8 cellular contexts compared by ENCODE assay signal in genomic region chrX:106862972-106863688, GRCh38. TPM values are rescaled to one million over a fixed set of nuclear protein-coding genes. Genes with fewer than 3 reads are reported as not detected.
A peak's percentile ranks its signal among the peaks of the same experiment; 100 is the strongest.
DNase-seq lines count a peak whose midpoint lies in the region; ATAC-seq and TF ChIP-seq lines count a peak whose summit lies in the region.

No MANE protein-coding gene starts in this region.

- no peaks in the 10 kb centered on the region for H3K36me3 Mint-ChIP-seq in activated naive CD4-positive, alpha-beta T cell treated with anti-CD3 and anti-CD28 coated beads, Interleukin-2, amount 10 ng/mL, durations not matched to agents 7 days and 5 days
- no peaks in the 10 kb centered on the region for H3K36me3 Mint-ChIP-seq in activated T-helper 2 cell treated with anti-CD3 and anti-CD28 coated beads, Interferon-gamma antibody, Interleukin-2, Interleukin-4, amounts not matched to agents 10 μg/mL and 5 μg/mL and 100 μg/mL, durations not matched to agents 14 hours and 24 hours and 36 hours (ENCODE audit: low read depth)

- intact Hi-C loops in activated T-helper 2 cell treated with anti-CD3 and anti-CD28 coated beads, Interferon-gamma antibody, Interleukin-2, Interleukin-4, amounts not matched to agents 10 μg/mL and 5 μg/mL and 100 μg/mL, durations not matched to agents 14 hours and 24 hours and 36 hours (cut with micrococcal nuclease), result no loop called here

- CTCF ChIA-PET in activated naive CD4-positive, alpha-beta T cell treated with anti-CD3 and anti-CD28 coated beads, Interleukin-2, amount 10 ng/mL, durations not matched to agents 7 days and 5 days (lab: Charles Lee), result no interaction called here

- H3K27ac Mint-ChIP-seq in activated naive CD4-positive, alpha-beta T cell treated with anti-CD3 and anti-CD28 coated beads, Interleukin-2, amount 10 ng/mL, durations not matched to agents 7 days and 5 days, result no peak overlapping the region
- H3K27ac Mint-ChIP-seq in activated T-helper 2 cell treated with anti-CD3 and anti-CD28 coated beads, Interferon-gamma antibody, Interleukin-2, Interleukin-4, amounts not matched to agents 10 μg/mL and 5 μg/mL and 100 μg/mL, durations not matched to agents 14 hours and 24 hours and 36 hours, result no peak overlapping the region

- DNase-seq in AG09309 (ENCODE audit: low read depth) (no peak), HPDE6-E6E7 (ENCODE audit: extremely low spot score) (peak; percentile 20), mucosa of gallbladder (ENCODE audit: low spot score) (peak; percentile 12), NCI-H524 treated with DMSO at 0.1 percent for 48 hours (lab: John Stamatoyannopoulos, UW) (no peak), cerebellar cortex (ENCODE audit: low spot score) (no peak)
- peak; percentile 38 for DNase-seq in activated naive CD4-positive, alpha-beta T cell treated with anti-CD3 and anti-CD28 coated beads, Interleukin-2, amount 10 ng/mL, durations not matched to agents 7 days and 5 days
- no peak for DNase-seq in activated T-helper 2 cell treated with anti-CD3 and anti-CD28 coated beads, Interferon-gamma antibody, Interleukin-2, Interleukin-4, amounts not matched to agents 10 μg/mL and 5 μg/mL and 100 μg/mL, durations not matched to agents 14 hours and 24 hours and 36 hours (ENCODE audit: low spot score)

- H3K9me3 Mint-ChIP-seq in activated naive CD4-positive, alpha-beta T cell treated with anti-CD3 and anti-CD28 coated beads, Interleukin-2, amount 10 ng/mL, durations not matched to agents 7 days and 5 days, result no peaks in the 10 kb centered on the region
- no peaks in the 10 kb centered on the region for H3K9me3 Mint-ChIP-seq in activated T-helper 2 cell treated with anti-CD3 and anti-CD28 coated beads, Interferon-gamma antibody, Interleukin-2, Interleukin-4, amounts not matched to agents 10 μg/mL and 5 μg/mL and 100 μg/mL, durations not matched to agents 14 hours and 24 hours and 36 hours

- no peak for TF ChIP-seq POLR2A in GM18505 (IDR thresholded peaks at IDR 0.05; ENCODE audit: borderline replicate concordance, extremely low read depth, insufficient read depth, insufficient read length)

- TF ChIP-seq CTCF in AG09309 (IDR thresholded peaks at IDR 0.05; ENCODE audit: control insufficient read depth, insufficient read depth, low read depth, low read length, missing control alignments), result peak; percentile 55

- no peak overlapping the region for H3K4me3 Mint-ChIP-seq in activated naive CD4-positive, alpha-beta T cell treated with anti-CD3 and anti-CD28 coated beads, Interleukin-2, amount 10 ng/mL, durations not matched to agents 7 days and 5 days
- no peak overlapping the region for H3K4me3 Mint-ChIP-seq in activated T-helper 2 cell treated with anti-CD3 and anti-CD28 coated beads, Interferon-gamma antibody, Interleukin-2, Interleukin-4, amounts not matched to agents 10 μg/mL and 5 μg/mL and 100 μg/mL, durations not matched to agents 14 hours and 24 hours and 36 hours (ENCODE audit: low read depth)

- no peaks in the 10 kb centered on the region for H3K4me1 Mint-ChIP-seq in activated naive CD4-positive, alpha-beta T cell treated with anti-CD3 and anti-CD28 coated beads, Interleukin-2, amount 10 ng/mL, durations not matched to agents 7 days and 5 days
- no peaks in the 10 kb centered on the region for H3K4me1 Mint-ChIP-seq in activated T-helper 2 cell treated with anti-CD3 and anti-CD28 coated beads, Interferon-gamma antibody, Interleukin-2, Interleukin-4, amounts not matched to agents 10 μg/mL and 5 μg/mL and 100 μg/mL, durations not matched to agents 14 hours and 24 hours and 36 hours (ENCODE audit: low read depth)

- no peaks in the 10 kb centered on the region for H3K27me3 Mint-ChIP-seq in activated naive CD4-positive, alpha-beta T cell treated with anti-CD3 and anti-CD28 coated beads, Interleukin-2, amount 10 ng/mL, durations not matched to agents 7 days and 5 days
- H3K27me3 Mint-ChIP-seq in activated T-helper 2 cell treated with anti-CD3 and anti-CD28 coated beads, Interferon-gamma antibody, Interleukin-2, Interleukin-4, amounts not matched to agents 10 μg/mL and 5 μg/mL and 100 μg/mL, durations not matched to agents 14 hours and 24 hours and 36 hours (ENCODE audit: low read depth), result no peaks in the 10 kb centered on the region

- ATAC-seq in GM18505 (IDR thresholded peaks at IDR 0.05; ENCODE audit: unreplicated experiment), result peak; percentile 84

- no peak overlapping the region for H3K4me3 ChIP-seq in AG09309 (ENCODE audit: control insufficient read depth, low read depth, low read length)

RNA-seq across cellular contexts. Expression of gene RIPPLY1, which starts 40.0 kb away (rescaled TPM):
- not detected for total RNA-seq in mucosa of gallbladder
- total RNA-seq in activated T-helper 2 cell treated with anti-CD3 and anti-CD28 coated beads, Interferon-gamma antibody, Interleukin-2, Interleukin-4, amounts not matched to agents 10 μg/mL and 5 μg/mL and 100 μg/mL, durations not matched to agents 14 hours and 24 hours and 36 hours, result not detected in 2 replicates

RNA-seq across cellular contexts. Expression of gene CLDN2, which starts 57.1 kb away (rescaled TPM):
- total RNA-seq in mucosa of gallbladder, result 236 TPM
- total RNA-seq in activated T-helper 2 cell treated with anti-CD3 and anti-CD28 coated beads, Interferon-gamma antibody, Interleukin-2, Interleukin-4, amounts not matched to agents 10 μg/mL and 5 μg/mL and 100 μg/mL, durations not matched to agents 14 hours and 24 hours and 36 hours, result not detected in 2 replicates

Comparison
In these comparisons a context has a peak if more than half of its experiments do, and no peak if none do; other contexts are left out.
1. DNase-seq: peak in HPDE6-E6E7 (single experiment), activated naive CD4-positive, alpha-beta T cell treated with anti-CD3 and anti-CD28 coated beads, Interleukin-2, amount 10 ng/mL, durations not matched to agents 7 days and 5 days (single experiment) and mucosa of gallbladder (single experiment); none in AG09309 (single experiment), activated T-helper 2 cell treated with anti-CD3 and anti-CD28 coated beads, Interferon-gamma antibody, Interleukin-2, Interleukin-4, amounts not matched to agents 10 μg/mL and 5 μg/mL and 100 μg/mL, durations not matched to agents 14 hours and 24 hours and 36 hours (single experiment), NCI-H524 treated with DMSO at 0.1 percent for 48 hours (single experiment) and cerebellar cortex (single experiment).
2. RNA of gene CLDN2, which starts 57.1 kb away (total RNA-seq): 236 TPM in mucosa of gallbladder (single experiment); not detected in activated T-helper 2 cell treated with anti-CD3 and anti-CD28 coated beads, Interferon-gamma antibody, Interleukin-2, Interleukin-4, amounts not matched to agents 10 μg/mL and 5 μg/mL and 100 μg/mL, durations not matched to agents 14 hours and 24 hours and 36 hours; every median in the first group is over 100 times any median in the second.